Comparison of ENCODE assay signal across 8 cellular contexts in the genomic region with DNA sequence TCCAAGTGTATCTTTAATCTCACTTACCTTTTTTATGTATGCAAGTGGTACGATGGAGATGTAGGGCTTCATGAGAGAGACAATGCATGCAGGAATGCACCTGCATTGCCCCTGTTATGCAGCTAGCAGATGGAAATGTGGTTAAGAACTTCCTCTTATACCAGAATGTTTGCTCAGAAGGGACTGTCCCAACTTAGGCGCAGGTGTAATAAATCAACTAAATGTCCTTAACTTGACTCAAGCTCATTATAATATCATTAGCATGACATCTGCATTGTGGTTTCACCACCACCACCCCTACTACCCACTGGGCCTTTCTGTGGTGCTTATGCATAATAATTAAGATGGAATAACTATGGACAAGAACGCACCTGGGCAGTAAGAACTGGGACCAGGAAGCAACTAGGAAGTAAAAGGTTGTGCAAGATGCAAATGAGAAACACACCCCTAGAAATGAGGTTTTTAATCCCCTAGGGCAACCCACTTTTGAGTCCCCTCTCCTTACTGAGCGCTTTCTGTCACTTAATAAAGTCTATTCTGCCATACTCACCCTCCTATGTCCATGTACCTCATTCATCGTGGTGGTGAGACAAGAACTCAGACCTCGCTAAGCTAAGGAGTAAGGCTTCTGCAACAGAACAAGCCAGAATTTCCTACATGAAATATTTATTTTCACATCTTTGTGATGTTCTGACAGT.
DNase-seq lines count a peak whose midpoint lies in the region; ATAC-seq, FAIRE-seq and TF ChIP-seq lines count a peak whose summit lies in the region.

No MANE protein-coding gene starts in this region.

- no peak for FAIRE-seq in frontal cortex (lab: Jason Lieb, UNC)

- H3K9me3 Mint-ChIP-seq in activated naive CD8-positive, alpha-beta T cell treated with anti-CD3 and anti-CD28 coated beads, Interleukin-2, amount 10 ng/mL, durations not matched to agents 7 days and 5 days: no peaks in the 10 kb centered on the region

- POLR2A ChIA-PET in activated naive CD8-positive, alpha-beta T cell treated with anti-CD3 and anti-CD28 coated beads, Interleukin-2, amount 10 ng/mL, durations not matched to agents 7 days and 5 days (lab: Charles Lee): no interaction called here

- no peak overlapping the region for H3K4me3 Mint-ChIP-seq in activated naive CD8-positive, alpha-beta T cell treated with anti-CD3 and anti-CD28 coated beads, Interleukin-2, amount 10 ng/mL, durations not matched to agents 7 days and 5 days

- ATAC-seq in GM21825 (IDR thresholded peaks at IDR 0.05; ENCODE audit: unreplicated experiment): peak; percentile 96
- ATAC-seq in activated naive CD8-positive, alpha-beta T cell treated with anti-CD3 and anti-CD28 coated beads, Interleukin-2, amount 10 ng/mL, durations not matched to agents 7 days and 5 days (ENCODE audit: low read depth): peak; percentile 93

- no peaks in the 10 kb centered on the region for H3K27me3 Mint-ChIP-seq in activated naive CD8-positive, alpha-beta T cell treated with anti-CD3 and anti-CD28 coated beads, Interleukin-2, amount 10 ng/mL, durations not matched to agents 7 days and 5 days

- peaks cover 10% of the 10 kb centered on the region for H3K4me1 Mint-ChIP-seq in activated naive CD8-positive, alpha-beta T cell treated with anti-CD3 and anti-CD28 coated beads, Interleukin-2, amount 10 ng/mL, durations not matched to agents 7 days and 5 days

- H3K4me3 ChIP-seq in GM12865 (ENCODE audit: low read depth, low read length): no peak overlapping the region

- no peak for TF ChIP-seq CTCF in GM12865 (IDR thresholded peaks at IDR 0.05; ENCODE audit: insufficient read depth, low read depth, low read length, missing control alignments)

- no peak overlapping the region for H3K27ac Mint-ChIP-seq in activated naive CD8-positive, alpha-beta T cell treated with anti-CD3 and anti-CD28 coated beads, Interleukin-2, amount 10 ng/mL, durations not matched to agents 7 days and 5 days

- no peaks in the 10 kb centered on the region for H3K36me3 Mint-ChIP-seq in activated naive CD8-positive, alpha-beta T cell treated with anti-CD3 and anti-CD28 coated beads, Interleukin-2, amount 10 ng/mL, durations not matched to agents 7 days and 5 days

- DNase-seq in GM12865 (ENCODE audit: low read depth) (peak; percentile 52), NCI-H526 treated with DMSO at 0.1 percent for 48 hours (lab: John Stamatoyannopoulos, UW) (peak; percentile 49), NCI-H2081 (lab: John Stamatoyannopoulos, UW) (no peak), NK-92 (lab: John Stamatoyannopoulos, UW; ENCODE audit: unreplicated experiment) (no peak), frontal cortex (ENCODE audit: low spot score in 2 of 2) (no peak), NCI-H1105 (lab: John Stamatoyannopoulos, UW) (no peak)
- DNase-seq in activated naive CD8-positive, alpha-beta T cell treated with anti-CD3 and anti-CD28 coated beads, Interleukin-2, amount 10 ng/mL, durations not matched to agents 7 days and 5 days: no peak

Comparison
In these comparisons a context has a peak if more than half of its experiments do, and no peak if none do; other contexts are left out.
1. DNase-seq: peak in GM12865 (single experiment) and NCI-H526 treated with DMSO at 0.1 percent for 48 hours (single experiment); none in activated naive CD8-positive, alpha-beta T cell treated with anti-CD3 and anti-CD28 coated beads, Interleukin-2, amount 10 ng/mL, durations not matched to agents 7 days and 5 days (single experiment), NCI-H2081 (0 of 2), NK-92 (single experiment), frontal cortex (0 of 2) and NCI-H1105 (single experiment).